ENCODE assay signal across 8 cellular contexts in the genomic region with DNA sequence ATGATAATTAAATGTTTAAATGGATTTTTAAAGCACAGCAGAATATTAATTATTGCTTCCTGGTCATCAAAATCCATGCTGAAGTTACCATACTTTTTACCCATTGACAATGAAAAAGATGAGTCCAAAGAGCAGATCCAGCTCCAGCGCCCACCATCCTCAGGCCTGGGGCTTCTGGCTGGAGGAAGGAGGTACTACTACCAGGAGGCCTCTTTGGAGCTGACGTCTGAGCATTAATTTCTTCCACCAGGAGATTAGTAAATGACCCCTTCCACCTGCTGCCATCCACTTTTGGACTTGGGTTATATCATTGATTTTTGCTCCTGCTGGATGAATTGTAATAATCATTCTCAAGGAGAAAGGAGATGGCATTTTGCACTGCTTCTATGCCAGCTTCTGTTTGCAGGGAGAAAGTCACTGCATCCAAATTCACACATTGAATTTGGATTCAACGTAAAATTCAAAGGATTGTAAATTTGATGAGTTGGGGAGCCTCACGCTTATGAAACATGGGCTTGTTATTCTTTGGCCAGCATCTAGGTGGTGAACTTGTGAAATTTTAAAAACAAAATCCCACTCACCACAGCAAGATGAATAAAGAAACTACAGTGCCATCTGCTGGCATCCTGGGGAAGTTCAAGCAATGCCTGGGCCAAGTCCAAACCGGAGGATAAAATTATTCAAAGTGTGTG.
DNase-seq lines count a peak whose midpoint lies in the region; ATAC-seq and TF ChIP-seq lines count a peak whose summit lies in the region.

No MANE protein-coding gene starts in this region.

- no peaks in the 10 kb centered on the region for H3K36me3 ChIP-seq in body of pancreas (replicated peaks in 1 of 2; ENCODE audit: insufficient read depth in 1 of 2, low read depth in 2 of 2)

- H3K4me1 ChIP-seq in body of pancreas = peaks cover 6% of the 10 kb centered on the region

- H3K4me3 ChIP-seq in NB4 (ENCODE audit: low read depth, low read length) (no peak overlapping the region), body of pancreas (no peak overlapping the region)

- peak; percentile 88 for TF ChIP-seq CTCF in GM12873 (IDR thresholded peaks at IDR 0.05; ENCODE audit: insufficient read depth, low read depth, low read length, missing control alignments)
- peak; percentile 97 for TF ChIP-seq CTCF in HFFc6 (IDR thresholded peaks at IDR 0.05)
- TF ChIP-seq CTCF in NB4 (IDR thresholded peaks at IDR 0.05; ENCODE audit: low read depth, low read length) = peak; percentile 95
- peak; percentile 48 to 97 (median 88) for TF ChIP-seq CTCF in body of pancreas (IDR thresholded peaks at IDR 0.05)

- DNase-seq in HFFc6 (peak; percentile 76), NB4 (ENCODE audit: low read depth) (peak; percentile 73), T follicular helper cell (ENCODE audit: low read depth) (peak; percentile 8), body of pancreas (peak; percentile 60 to 73 (median 63)), iPS-NIHi7 (ENCODE audit: extremely low spot score) (peak; percentile 71)
- DNase-seq in stimulated activated CD4-positive, alpha-beta T cell treated with anti-CD3 and anti-CD28 coated beads, Interleukin-12 subunit alpha, Interleukin-12 subunit beta, amount 100 ng/mL, for 48 hours (ENCODE audit: low read depth in 2 of 3, low spot score in 1 of 3) = peak; percentile 28 to 71 (median 45)

- H3K27ac Mint-ChIP-seq in HFFc6 = peak overlapping the region; percentile 64

- no peak overlapping the region for H3K27ac ChIP-seq in body of pancreas

- peaks cover 13% of the 10 kb centered on the region; the same call in 1 of the 2 replicates for H3K36me3 Mint-ChIP-seq in HFFc6 (ENCODE audit: low read depth)

- ATAC-seq in body of pancreas (peak; percentile 81), HG02840 (IDR thresholded peaks at IDR 0.05; ENCODE audit: low FRiP score, unreplicated experiment) (no peak)

- H3K9me3 Mint-ChIP-seq in HFFc6 = no peaks in the 10 kb centered on the region

- 38% methylated on average over 5 of the region's 5 CpGs for WGBS in body of pancreas, 2 donors

- H3K4me1 Mint-ChIP-seq in HFFc6 (ENCODE audit: low read depth) = peaks cover 63% of the 10 kb centered on the region

- TF ChIP-seq POLR2A in NB4 (IDR thresholded peaks at IDR 0.05; ENCODE audit: extremely low read depth, insufficient read length) = no peak
- no peak for TF ChIP-seq POLR2A in body of pancreas (IDR thresholded peaks at IDR 0.05)

- no peaks in the 10 kb centered on the region for H3K27me3 ChIP-seq in body of pancreas

- H3K27me3 Mint-ChIP-seq in HFFc6 (ENCODE audit: insufficient read depth) = no peaks in the 10 kb centered on the region; the same call in none of the 2 replicates

- intact Hi-C loops in body of pancreas (cut with DNase I) = loop anchor here (5.0 kb wide), 1 partner anchor 287 kb away; no protein-coding TSS in a partner anchor

- no peaks in the 10 kb centered on the region for H3K9me3 ChIP-seq in body of pancreas

- H3K4me3 Mint-ChIP-seq in HFFc6 = no peak overlapping the region

Comparison
In these comparisons a context has a peak if more than half of its experiments do, and no peak if none do; other contexts are left out.
1. DNase-seq: peak in every context shown above with its lines; median percentile 76 in HFFc6; 73 in NB4; 71 in iPS-NIHi7; 63 in body of pancreas; 45 in stimulated activated CD4-positive, alpha-beta T cell treated with anti-CD3 and anti-CD28 coated beads, Interleukin-12 subunit alpha, Interleukin-12 subunit beta, amount 100 ng/mL, for 48 hours; 8 in T follicular helper cell.